Comparison of ENCODE assay signal across 11 cellular contexts in the genomic region with DNA sequence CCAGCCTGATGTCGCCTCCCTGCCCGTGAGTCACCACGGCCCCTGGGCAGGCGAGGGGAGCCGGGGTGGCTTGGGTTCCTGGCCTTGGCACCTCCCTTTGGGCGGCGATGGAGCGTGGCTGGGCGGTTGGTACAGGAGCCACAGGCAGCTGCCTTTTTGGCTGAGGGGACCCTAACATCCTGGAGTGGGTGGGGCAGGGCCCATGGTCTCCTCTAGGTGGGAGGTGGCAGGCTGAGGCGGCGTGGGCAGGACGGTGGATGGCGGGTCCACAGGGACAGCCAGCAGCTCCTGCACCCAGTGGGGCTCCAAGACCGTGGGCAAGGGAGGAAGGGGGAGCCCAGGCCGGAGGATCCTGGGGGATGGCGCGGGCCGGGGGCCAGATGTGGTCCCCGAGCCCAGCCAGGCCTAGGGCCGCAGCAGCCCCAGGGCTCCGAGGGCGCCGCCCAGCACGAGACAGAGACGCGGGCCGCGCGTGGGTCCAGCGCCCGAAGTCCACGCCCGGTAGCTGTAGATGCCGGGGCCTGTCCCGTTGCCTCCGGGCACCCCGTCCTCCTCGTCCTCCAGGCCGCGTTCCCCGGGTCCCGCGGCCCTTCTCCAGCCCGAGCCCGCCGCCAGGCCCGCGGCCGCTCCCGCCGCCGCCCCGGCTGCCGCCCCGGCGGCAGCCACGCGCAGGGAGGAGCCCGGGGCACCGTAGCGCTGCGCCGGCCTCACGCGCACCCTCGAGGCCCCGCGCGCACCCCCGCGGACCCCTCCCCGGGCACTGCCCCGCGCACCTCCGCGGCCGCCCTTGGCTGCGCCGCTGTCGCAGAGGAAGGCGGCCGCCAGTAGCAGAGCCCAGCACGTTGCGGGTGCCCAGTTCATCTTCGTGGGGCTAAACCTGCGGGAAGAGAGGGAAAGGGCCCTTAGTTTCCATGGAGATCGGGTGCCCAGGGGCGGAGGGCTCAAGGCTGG. TPM values are rescaled to one million over a fixed set of nuclear protein-coding genes. Genes with fewer than 3 reads are reported as not detected.
DNase-seq lines count a peak whose midpoint lies in the region; ATAC-seq, FAIRE-seq and TF ChIP-seq lines count a peak whose summit lies in the region.
"Had no signal": no experiment of that assay in that cellular context is flagged by ENCODE, and none has a peak within 500 bp of the region (broad histone marks: within the 10 kb centered on the region; RNA-seq: fewer than 3 reads in every experiment).

No MANE protein-coding gene starts in this region.

- no peak for TF ChIP-seq EP300 in A549 (IDR thresholded peaks at IDR 0.05)

- no peaks in the 10 kb centered on the region for H3K27me3 Mint-ChIP-seq in brain
- H3K27me3 Mint-ChIP-seq in memory B cell: no peaks in the 10 kb centered on the region
- peaks cover 2% of the 10 kb centered on the region; the same call in 1 of the 2 replicates for H3K27me3 Mint-ChIP-seq in HFFc6 (ENCODE audit: insufficient read depth)

- H3K9me3 Mint-ChIP-seq in brain: peaks cover 0 to 2% (median 0%) of the 10 kb centered on the region in 5 experiments
- H3K9me3 Mint-ChIP-seq in memory B cell: no peaks in the 10 kb centered on the region
- no peaks in the 10 kb centered on the region for H3K9me3 Mint-ChIP-seq in HFFc6
- H3K9me3 Mint-ChIP-seq: activated T-helper 2 cell treated with anti-CD3 and anti-CD28 coated beads, Interferon-gamma antibody, Interleukin-2, Interleukin-4, amounts not matched to agents 10 μg/mL and 5 μg/mL and 100 μg/mL, durations not matched to agents 14 hours and 24 hours and 36 hours had no signal

- DNase-seq in A549 (ENCODE audit: low read depth in 1 of 2, low spot score in 1 of 2): no peak
- peak; percentile 56 for DNase-seq in GM20000 (ENCODE audit: low spot score)
- DNase-seq in memory B cell (ENCODE audit: low spot score in 2 of 2): no peak
- DNase-seq in cerebellar nuclear complex (lab: John Stamatoyannopoulos, UW): no peak
- no peak for DNase-seq in NOMO-1 (lab: John Stamatoyannopoulos, UW; ENCODE audit: unreplicated experiment in 2 of 2)
- DNase-seq in HFFc6: no peak
- DNase-seq: NCI-H1930 had no signal

- 62% methylated on average over 12 of the region's 88 CpGs for WGBS in A549 (ENCODE audit: missing lambda C conversion rate)

- peak overlapping the region; percentile 88 for H3K4me2 ChIP-seq in A549

- POLR2A ChIA-PET in A549 (lab: Yijun Ruan, JAX): no interaction called here

- H3K4me3 ChIP-seq in A549: peak overlapping the region; percentile 36; the same call in 2 of the 3 replicates

- CTCF ChIA-PET in A549 (lab: Yijun Ruan, JAX): interaction anchor here (3.8 kb wide), 1 partner anchor 94 kb away, joined by 23 read pairs; no protein-coding TSS in a partner anchor

- H3K36me3 Mint-ChIP-seq in brain (peaks cover 14% of the 10 kb centered on the region), memory B cell (peaks cover 5% of the 10 kb centered on the region), HFFc6 (ENCODE audit: low read depth) (no peaks in the 10 kb centered on the region; the same call in none of the 2 replicates)

- H3K27ac ChIP-seq in A549: peak overlapping the region in 1 of 2 experiments; percentile 71; a peak in 2 of 6 replicates
- H3K27ac ChIP-seq: epithelial cell of prostate had no signal

- H3K27ac Mint-ChIP-seq in brain (peak overlapping the region in 2 of 5 experiments; percentile 52 to 76), memory B cell (no peak overlapping the region), HFFc6 (no peak overlapping the region)
- H3K27ac Mint-ChIP-seq: activated T-helper 2 cell treated with anti-CD3 and anti-CD28 coated beads, Interferon-gamma antibody, Interleukin-2, Interleukin-4, amounts not matched to agents 10 μg/mL and 5 μg/mL and 100 μg/mL, durations not matched to agents 14 hours and 24 hours and 36 hours had no signal

- H3K9me3 ChIP-seq in A549: no peaks in the 10 kb centered on the region

- no peak for TF ChIP-seq POLR2A in A549 (IDR thresholded peaks at IDR 0.05; ENCODE audit: low read length)

- peaks cover 7% of the 10 kb centered on the region; the same call in 2 of the 3 replicates for H3K4me1 ChIP-seq in A549

- peak; percentile 28; a peak in 5 of 6 replicates for ATAC-seq in A549
- ATAC-seq in memory B cell (ENCODE audit: low read depth): peak; percentile 67
- no peak for ATAC-seq in GM19397 (IDR thresholded peaks at IDR 0.05; ENCODE audit: unreplicated experiment)

- peak overlapping the region; percentile 45 to 78 (median 77) for H3K4me3 Mint-ChIP-seq in brain
- H3K4me3 Mint-ChIP-seq in memory B cell: peak overlapping the region; percentile 77
- H3K4me3 Mint-ChIP-seq in HFFc6: no peak overlapping the region; the same call in 1 of the 2 replicates

- no peak for FAIRE-seq in A549 (lab: Jason Lieb, UNC)

- no peak for TF ChIP-seq RAD21 in A549 (conservative IDR thresholded peaks at IDR 0.05 in 1 of 2, IDR thresholded peaks at IDR 0.05 in 1 of 2)

- TF ChIP-seq CTCF in A549 (IDR thresholded peaks at IDR 0.05): no peak
- no peak for TF ChIP-seq CTCF in GM20000 (IDR thresholded peaks at IDR 0.05; ENCODE audit: extremely low read depth, missing control alignments)
- TF ChIP-seq CTCF in brain (conservative IDR thresholded peaks at IDR 0.05): no peak
- TF ChIP-seq CTCF in HFFc6 (IDR thresholded peaks at IDR 0.05): no peak

- H3K4me1 Mint-ChIP-seq in brain (no peaks in the 10 kb centered on the region), memory B cell (peaks cover 9% of the 10 kb centered on the region), HFFc6 (ENCODE audit: low read depth) (no peaks in the 10 kb centered on the region)

TF ChIP-seq in A549, 52 proteins besides CTCF, POLR2A, EP300 and RAD21:
- TF ChIP-seq JUN (IDR thresholded peaks at IDR 0.05): peak in 1 of 2 experiments; percentile 22; a peak in 1 of 5 replicates
- TF ChIP-seq TP53 (CRISPR knock-in tag; IDR thresholded peaks at IDR 0.05): no peak

RNA-seq across cellular contexts. Expression of a gene that starts 1.3 kb away (rescaled TPM):
- polyA plus RNA-seq in A549 (2011; rRNA removed) (0.06 and 0.08 TPM in 2 replicates), A549 (2017; fragmentation: RNase III; extraction: RNeasy Plus Mini Kit Qiagen cat#74134 plus additional on column Dnase treatment) (0.15 to 0.18 TPM (median 0.16 TPM) in 3 replicates), brain (ENCODE audit: insufficient read depth, low read depth, low replicate concordance) (9.2 TPM)
- polyA plus RNA-seq in A549 (2012; cell fraction: cytosol; rRNA removed): 0.12 and 0.19 TPM in 2 replicates
- 0.18 and 0.19 TPM in 2 replicates for polyA plus RNA-seq in A549 (2012; cell fraction: nucleus; rRNA removed)
- polyA minus RNA-seq in A549 (2011; rRNA and poly(A)+ RNA removed): 0.08 TPM in 1 of 2 replicates, not detected in the other
- 1 to 10 TPM in 2 of 6 experiments, under 1 TPM in 4; 0.31 to 2.9 (median 0.40) TPM for total RNA-seq in HFFc6 (2021; fragmentation: NEBNext Ultra II Directional; extraction: Animal tissue kit (Norgen Biotek cat#: 25700))
- total RNA-seq: activated T-helper 2 cell treated with anti-CD3 and anti-CD28 coated beads, Interferon-gamma antibody, Interleukin-2, Interleukin-4, amounts not matched to agents 10 μg/mL and 5 μg/mL and 100 μg/mL, durations not matched to agents 14 hours and 24 hours and 36 hours had no signal

RNA-seq across cellular contexts. Expression of a gene that starts 29.1 kb away (rescaled TPM):
- 65.6 and 67.2 TPM in 2 replicates for polyA plus RNA-seq in A549 (2011; rRNA removed)
- 106 and 115 TPM in 2 replicates for polyA plus RNA-seq in A549 (2012; cell fraction: cytosol; rRNA removed)
- polyA plus RNA-seq in A549 (2012; cell fraction: nucleus; rRNA removed): 325 and 350 TPM in 2 replicates
- 57.1 to 62.2 TPM (median 60.3 TPM) in 3 replicates for polyA plus RNA-seq in A549 (2017; fragmentation: RNase III; extraction: RNeasy Plus Mini Kit Qiagen cat#74134 plus additional on column Dnase treatment)
- polyA minus RNA-seq in A549 (2011; rRNA and poly(A)+ RNA removed): 49.2 and 51.1 TPM in 2 replicates
- polyA plus RNA-seq in brain (ENCODE audit: insufficient read depth, low read depth, low replicate concordance): 31.3 TPM
- total RNA-seq in HFFc6 (2021; fragmentation: NEBNext Ultra II Directional; extraction: Animal tissue kit (Norgen Biotek cat#: 25700)): 10 to 100 TPM; 23.7 to 33.0 (median 26.6) TPM

RNA-seq across cellular contexts. Expression of a gene that starts 30.6 kb away (rescaled TPM):
- polyA plus RNA-seq in A549 (2011; rRNA removed) (0.45 and 0.96 TPM in 2 replicates), A549 (2017; fragmentation: RNase III; extraction: RNeasy Plus Mini Kit Qiagen cat#74134 plus additional on column Dnase treatment) (0.32 to 0.42 TPM (median 0.37 TPM) in 3 replicates), brain (ENCODE audit: insufficient read depth, low read depth, low replicate concordance) (not detected)
- polyA plus RNA-seq in A549 (2012; cell fraction: cytosol; rRNA removed): 0.18 and 0.26 TPM in 2 replicates
- polyA plus RNA-seq in A549 (2012; cell fraction: nucleus; rRNA removed): 1.8 TPM in 2 replicates
- polyA minus RNA-seq in A549 (2011; rRNA and poly(A)+ RNA removed): 0.88 and 1.5 TPM in 2 replicates
- total RNA-seq in HFFc6 (2021; fragmentation: NEBNext Ultra II Directional; extraction: Animal tissue kit (Norgen Biotek cat#: 25700)): 1 to 10 TPM in 3 of 6 experiments, under 1 TPM in 3; 0.59 to 1.3 (median 1.0) TPM

RNA-seq across cellular contexts. Expression of a gene that starts 44.0 kb away (rescaled TPM):
- polyA plus RNA-seq in A549 (2011; rRNA removed): 1.6 and 1.8 TPM in 2 replicates
- 1.7 and 2.1 TPM in 2 replicates for polyA plus RNA-seq in A549 (2012; cell fraction: cytosol; rRNA removed)
- polyA plus RNA-seq in A549 (2012; cell fraction: nucleus; rRNA removed): 3.3 and 3.6 TPM in 2 replicates
- polyA plus RNA-seq in A549 (2017; fragmentation: RNase III; extraction: RNeasy Plus Mini Kit Qiagen cat#74134 plus additional on column Dnase treatment): 1.8 to 2.8 TPM (median 2.3 TPM) in 3 replicates
- polyA minus RNA-seq in A549 (2011; rRNA and poly(A)+ RNA removed): 1.3 and 1.4 TPM in 2 replicates
- polyA plus RNA-seq in brain (ENCODE audit: insufficient read depth, low read depth, low replicate concordance): 7.9 TPM
- 1 to 10 TPM; 2.4 to 4.9 (median 3.6) TPM for total RNA-seq in HFFc6 (2021; fragmentation: NEBNext Ultra II Directional; extraction: Animal tissue kit (Norgen Biotek cat#: 25700))

RNA-seq across cellular contexts. Expression of a gene that starts 49.9 kb away (rescaled TPM):
- polyA plus RNA-seq in A549 (2011; rRNA removed): 54.6 and 66.7 TPM in 2 replicates
- polyA plus RNA-seq in A549 (2012; cell fraction: cytosol; rRNA removed): 97.0 and 107 TPM in 2 replicates
- 61.5 and 73.9 TPM in 2 replicates for polyA plus RNA-seq in A549 (2012; cell fraction: nucleus; rRNA removed)
- polyA plus RNA-seq in A549 (2017; fragmentation: RNase III; extraction: RNeasy Plus Mini Kit Qiagen cat#74134 plus additional on column Dnase treatment): 132 to 138 TPM (median 133 TPM) in 3 replicates
- 49.8 and 54.5 TPM in 2 replicates for polyA minus RNA-seq in A549 (2011; rRNA and poly(A)+ RNA removed)
- polyA plus RNA-seq in brain (ENCODE audit: insufficient read depth, low read depth, low replicate concordance): 132 TPM
- total RNA-seq in HFFc6 (2021; fragmentation: NEBNext Ultra II Directional; extraction: Animal tissue kit (Norgen Biotek cat#: 25700)): 100 to 1,000 TPM; 105 to 137 (median 114) TPM
